Comparison of ENCODE assay signal across 10 cellular contexts in the genomic region with DNA sequence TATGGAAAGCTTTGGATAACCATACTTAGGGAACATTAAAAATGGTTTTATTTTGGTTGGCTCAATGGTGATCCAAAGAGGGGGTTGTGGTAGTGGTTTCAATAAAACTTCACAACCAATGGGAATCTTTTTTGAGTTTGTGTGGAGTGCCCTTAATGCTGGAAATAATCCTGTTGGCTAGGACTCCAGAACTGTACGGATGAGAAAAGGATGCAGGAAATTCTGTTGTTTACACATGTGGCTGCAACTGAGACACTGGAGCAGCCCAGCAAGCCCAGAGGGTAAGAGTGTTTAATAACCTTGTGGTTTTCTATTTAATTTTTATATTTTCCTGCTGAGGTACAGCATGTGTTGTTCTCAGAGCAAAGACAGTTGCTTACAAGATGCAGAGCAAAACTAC. TPM values are rescaled to one million over a fixed set of nuclear protein-coding genes. Genes with fewer than 3 reads are reported as not detected.
DNase-seq lines count a peak whose midpoint lies in the region; ATAC-seq and TF ChIP-seq lines count a peak whose summit lies in the region.
"Had no signal": no experiment of that assay in that cellular context is flagged by ENCODE, and none has a peak within 500 bp of the region (broad histone marks: within the 10 kb centered on the region; RNA-seq: fewer than 3 reads in every experiment).

A gene (plus strand): TSS at position 180 of the 400 bp plus-strand sequence. CDS start 38,684 bp downstream, outside the sequence.

- DNase-seq in AG10803 (ENCODE audit: low read depth) (peak; percentile 80), NCI-H1048 (lab: John Stamatoyannopoulos, UW) (peak; percentile 53), non-pigmented ciliary epithelial cell (ENCODE audit: low read depth) (peak; percentile 62), hypothalamus (lab: John Stamatoyannopoulos, UW) (no peak)
- no peak for DNase-seq in NK-92 treated with Interleukin-12 subunit alpha and Interleukin-12 subunit beta, amount 100 ng/mL, for 24 hours (lab: John Stamatoyannopoulos, UW)
- DNase-seq: activated CD4-positive, CD25-positive, alpha-beta regulatory T cell; activated naive CD8-positive, alpha-beta T cell treated with anti-CD3 and anti-CD28 coated beads, Interleukin-2, amount 10 ng/mL, durations not matched to agents 7 days and 5 days had no signal

- H3K27ac ChIP-seq in ectodermal cell (ENCODE audit: insufficient read depth, low read depth, low read length, poor library complexity, severe bottlenecking): peak within 1 kb of the TSS; percentile 6

- no peaks in the 10 kb centered on the region for H3K27me3 ChIP-seq in ectodermal cell (ENCODE audit: control insufficient read depth, insufficient read depth, low read length, poor library complexity, severe bottlenecking)

- TF ChIP-seq CTCF in AG10803 (conservative IDR thresholded peaks at IDR 0.05; ENCODE audit: low read length): no peak

- H3K36me3 ChIP-seq in ectodermal cell (ENCODE audit: control insufficient read depth, insufficient read depth, low read length): no peaks in the 10 kb centered on the region

- H3K4me1 ChIP-seq in ectodermal cell (ENCODE audit: control insufficient read depth, insufficient read depth, low read length): peaks cover 7% of the 10 kb centered on the region

- no peaks in the 10 kb centered on the region for H3K9me3 ChIP-seq in ectodermal cell (ENCODE audit: control insufficient read depth, low read length)

- ATAC-seq in HG02852 (IDR thresholded peaks at IDR 0.05; ENCODE audit: unreplicated experiment) (no peak), HG02870 (IDR thresholded peaks at IDR 0.05; ENCODE audit: unreplicated experiment) (no peak)

- 79 to 85% methylated on average over 1 of the region's 1 CpG for WGBS in ectodermal cell, 2 experiments

- H3K4me3 ChIP-seq in AG10803 (ENCODE audit: low read length): peak within 1 kb of the TSS; percentile 6; the same call in 1 of the 2 replicates
- H3K4me3 ChIP-seq in ectodermal cell (ENCODE audit: insufficient read depth, low read depth, low read length): no peak within 1 kb of the TSS

RNA-seq across cellular contexts. Expression of the gene that starts here (rescaled TPM):
- 8.9 TPM for polyA plus RNA-seq in ectodermal cell (2013, experiment 1 of 4)
- polyA plus RNA-seq in ectodermal cell (2013, experiment 2 of 4): 9.5 TPM
- polyA plus RNA-seq in ectodermal cell (2013, experiment 3 of 4): 8.4 TPM
- polyA plus RNA-seq in ectodermal cell (2013, experiment 4 of 4): 7.0 TPM

Comparison
In these comparisons a context has a peak if more than half of its experiments do, and no peak if none do; other contexts are left out.
1. DNase-seq: peak in AG10803 (single experiment), NCI-H1048 (single experiment) and non-pigmented ciliary epithelial cell (single experiment); none in NK-92 treated with Interleukin-12 subunit alpha and Interleukin-12 subunit beta, amount 100 ng/mL, for 24 hours (single experiment) and hypothalamus (0 of 51).